ENCODE assay signal across 7 cellular contexts in genomic region chr1:58815069-58815679, GRCh38. TPM values are rescaled to one million over a fixed set of nuclear protein-coding genes. Genes with fewer than 3 reads are reported as not detected.
DNase-seq lines count a peak whose midpoint lies in the region; ATAC-seq and TF ChIP-seq lines count a peak whose summit lies in the region.

No MANE protein-coding gene starts in this region.

- H3K4me1 Mint-ChIP-seq in neural progenitor cell = peaks cover 17% of the 10 kb centered on the region

- peaks cover 6% of the 10 kb centered on the region for H3K4me1 ChIP-seq in neural progenitor cell
- H3K4me1 ChIP-seq in thyroid gland = peaks cover 9 to 34% of the 10 kb centered on the region in 2 donors

- H3K9me3 ChIP-seq in neural progenitor cell (ENCODE audit: low read depth) (no peaks in the 10 kb centered on the region), thyroid gland (no peaks in the 10 kb centered on the region)

- peak in 1 of 2 donors; percentile 89 for TF ChIP-seq POLR2A in thyroid gland (IDR thresholded peaks at IDR 0.05)

- peaks cover 3% of the 10 kb centered on the region for H3K27me3 Mint-ChIP-seq in neural progenitor cell (ENCODE audit: insufficient read depth, low read depth)

- WGBS in thyroid gland, 2 donors = 11 to 18% methylated on average over 15 to 31 of the region's 36 CpGs

- no peak for TF ChIP-seq CTCF in fibroblast of villous mesenchyme (IDR thresholded peaks at IDR 0.05; ENCODE audit: insufficient read depth, low read depth, low read length)
- no peak for TF ChIP-seq CTCF in neural progenitor cell (IDR thresholded peaks at IDR 0.05)
- no peak for TF ChIP-seq CTCF in thyroid gland (IDR thresholded peaks at IDR 0.05)

- H3K4me3 ChIP-seq in fibroblast of villous mesenchyme (ENCODE audit: low read depth, low read length) (peak overlapping the region; percentile 69), neural progenitor cell (peak overlapping the region; percentile 45), thyroid gland (replicated peaks in 1 of 3) (peak overlapping the region; percentile 3 to 68 (median 49))

- peak overlapping the region; percentile 73 for H3K4me2 ChIP-seq in neural progenitor cell

- H3K27ac ChIP-seq in neural progenitor cell = no peak overlapping the region
- H3K27ac ChIP-seq in thyroid gland = peak overlapping the region; percentile 72 to 93 (median 90)

- peaks cover 49% of the 10 kb centered on the region for H3K27me3 ChIP-seq in neural progenitor cell
- no peaks in the 10 kb centered on the region for H3K27me3 ChIP-seq in thyroid gland

- no peaks in the 10 kb centered on the region for H3K79me2 ChIP-seq in neural progenitor cell (ENCODE audit: low read depth)

- peak overlapping the region; percentile 86 for H3K4me3 Mint-ChIP-seq in neural progenitor cell

- no peaks in the 10 kb centered on the region for H4K20me1 ChIP-seq in neural progenitor cell (ENCODE audit: low read depth)

- H3K9ac ChIP-seq in neural progenitor cell = no peak overlapping the region

- no peak overlapping the region for H3K27ac Mint-ChIP-seq in neural progenitor cell

- H3F3A ChIP-seq in neural progenitor cell (ENCODE audit: low read depth) = no peaks in the 10 kb centered on the region

- intact Hi-C loops in thyroid gland (cut with DNase I) = no loop called here

- ATAC-seq in GM18519 (IDR thresholded peaks at IDR 0.05; ENCODE audit: low FRiP score, unreplicated experiment) (peak; percentile 55), HG02870 (IDR thresholded peaks at IDR 0.05; ENCODE audit: unreplicated experiment) (peak; percentile 49)

- H3K36me3 ChIP-seq in neural progenitor cell = no peaks in the 10 kb centered on the region
- H3K36me3 ChIP-seq in thyroid gland = no peaks in the 10 kb centered on the region

- DNase-seq in NOMO-1 treated with DMSO at 0.1 percent for 48 hours (lab: John Stamatoyannopoulos, UW; ENCODE audit: unreplicated experiment) (peak; percentile 65), fibroblast of villous mesenchyme (ENCODE audit: low read depth) (peak; percentile 96), neural progenitor cell (ENCODE audit: low spot score) (peak; percentile 52), thyroid gland (peak; percentile 88 to 92)
- peak; percentile 46 for DNase-seq in activated effector memory CD4-positive, alpha-beta T cell treated with Interleukin-2 at 50 U/mL for 16 hours

- H3K9me3 Mint-ChIP-seq in neural progenitor cell = no peaks in the 10 kb centered on the region

- no peaks in the 10 kb centered on the region for H3K36me3 Mint-ChIP-seq in neural progenitor cell

- peak overlapping the region; percentile 81 for H2AFZ ChIP-seq in neural progenitor cell (replicated peaks)

RNA-seq across cellular contexts. Expression of gene JUN, which starts 31.3 kb away (rescaled TPM):
- 71.2 and 84.6 TPM in 2 replicates for total RNA-seq in fibroblast of villous mesenchyme
- total RNA-seq in neural progenitor cell (ENCODE audit: low replicate concordance) = 10.2 and 16.8 TPM in 2 replicates
- 100 to 1,000 TPM; 124 to 283 (median 133) TPM for total RNA-seq in thyroid gland

Comparison
In these comparisons a context has a peak if more than half of its experiments do, and no peak if none do; other contexts are left out.
1. DNase-seq: peak in every context shown above with its lines; median percentile 96 in fibroblast of villous mesenchyme; 90 in thyroid gland; 65 in NOMO-1 treated with DMSO at 0.1 percent for 48 hours; 52 in neural progenitor cell; 46 in activated effector memory CD4-positive, alpha-beta T cell treated with Interleukin-2 at 50 U/mL for 16 hours.